8 cellular contexts compared by ENCODE assay signal in genomic region chr3:67381667-67382272, GRCh38.
A peak's percentile ranks its signal among the peaks of the same experiment; 100 is the strongest.
DNase-seq lines count a peak whose midpoint lies in the region; ATAC-seq and TF ChIP-seq lines count a peak whose summit lies in the region.

No MANE protein-coding gene starts in this region.

- intact Hi-C loops in upper lobe of right lung (cut with DNase I), result no loop called here

- H3F3A ChIP-seq in SU-DHL-6 (ENCODE audit: insufficient read depth), result no peaks in the 10 kb centered on the region

- no peaks in the 10 kb centered on the region for H4K20me1 ChIP-seq in SU-DHL-6 (ENCODE audit: low read depth, low read length)
- no peaks in the 10 kb centered on the region for H4K20me1 ChIP-seq in hepatocyte (ENCODE audit: insufficient read depth, poor library complexity, severe bottlenecking)

- peak; percentile 54; the same call in 1 of the 2 replicates for TF ChIP-seq CTCF in GM12875 (IDR thresholded peaks at IDR 0.05; ENCODE audit: borderline replicate concordance, insufficient read depth, low read depth, low read length)
- TF ChIP-seq CTCF in SU-DHL-6 (IDR thresholded peaks at IDR 0.05; ENCODE audit: insufficient read depth, low read length, poor library complexity, severe bottlenecking), result peak; percentile 72
- peak; percentile 88 for TF ChIP-seq CTCF in hepatocyte (IDR thresholded peaks at IDR 0.05; ENCODE audit: poor library complexity)
- peak; percentile 71 for TF ChIP-seq CTCF in upper lobe of right lung (IDR thresholded peaks at IDR 0.05)

- H3K79me2 ChIP-seq in SU-DHL-6 (ENCODE audit: insufficient read depth, low read length), result no peaks in the 10 kb centered on the region
- no peaks in the 10 kb centered on the region for H3K79me2 ChIP-seq in hepatocyte

- H3K9me2 ChIP-seq in SU-DHL-6 (replicated peaks; ENCODE audit: insufficient read depth, low read length) (no peaks in the 10 kb centered on the region), hepatocyte (replicated peaks; ENCODE audit: insufficient read depth) (no peaks in the 10 kb centered on the region)

- H3K27ac ChIP-seq in SU-DHL-6 (ENCODE audit: low read depth, low read length), result no peak overlapping the region
- H3K27ac ChIP-seq in hepatocyte, result no peak overlapping the region
- H3K27ac ChIP-seq in upper lobe of right lung, result no peak overlapping the region

- H3K9me3 ChIP-seq in SU-DHL-6 (ENCODE audit: insufficient read depth, low read length) (no peaks in the 10 kb centered on the region), hepatocyte (ENCODE audit: low read depth) (no peaks in the 10 kb centered on the region), upper lobe of right lung (no peaks in the 10 kb centered on the region)

- H2AFZ ChIP-seq in SU-DHL-6 (ENCODE audit: low read depth, low read length, severe bottlenecking) (no peak overlapping the region), hepatocyte (no peak overlapping the region)

- H3K4me2 ChIP-seq in SU-DHL-6 (ENCODE audit: low read depth, low read length, poor library complexity, severe bottlenecking), result no peak overlapping the region
- no peak overlapping the region for H3K4me2 ChIP-seq in hepatocyte

- H3K4me1 ChIP-seq in hepatocyte (ENCODE audit: insufficient read depth) (peaks cover 10% of the 10 kb centered on the region), upper lobe of right lung (no peaks in the 10 kb centered on the region)

- H3K4me3 ChIP-seq in GM12875 (ENCODE audit: low read depth, low read length) (no peak overlapping the region), SU-DHL-6 (ENCODE audit: insufficient read depth, low read length, poor library complexity, severe bottlenecking) (no peak overlapping the region), hepatocyte (no peak overlapping the region), upper lobe of right lung (no peak overlapping the region)

- no peaks in the 10 kb centered on the region for H3K27me3 ChIP-seq in SU-DHL-6 (ENCODE audit: low read length)
- H3K27me3 ChIP-seq in hepatocyte, result no peaks in the 10 kb centered on the region
- no peaks in the 10 kb centered on the region for H3K27me3 ChIP-seq in upper lobe of right lung

- DNase-seq in Ammon's horn (ENCODE audit: low spot score) (peak; percentile 14), hepatocyte (ENCODE audit: low spot score) (peak; percentile 37), upper lobe of right lung (no peak), amniotic stem cell (lab: John Stamatoyannopoulos, UW) (no peak), GF-D8 (lab: John Stamatoyannopoulos, UW) (no peak)
- DNase-seq in activated effector memory CD4-positive, alpha-beta T cell treated with Interleukin-2 at 50 U/mL for 16 hours, result no peak

- H3K9ac ChIP-seq in SU-DHL-6 (ENCODE audit: low read length), result no peak overlapping the region

- 62% methylated on average over 4 of the region's 4 CpGs for WGBS in hepatocyte (ENCODE audit: low lambda C conversion rate, missing lambda C conversion rate)

- H3K36me3 ChIP-seq in SU-DHL-6 (ENCODE audit: low read length), result no peaks in the 10 kb centered on the region
- no peaks in the 10 kb centered on the region for H3K36me3 ChIP-seq in hepatocyte (replicated peaks; ENCODE audit: insufficient read depth, low read depth)
- no peaks in the 10 kb centered on the region for H3K36me3 ChIP-seq in upper lobe of right lung

- no peak for ATAC-seq in upper lobe of right lung

Comparison
In these comparisons a context has a peak if more than half of its experiments do, and no peak if none do; other contexts are left out.
1. DNase-seq: peak in Ammon's horn (single experiment) and hepatocyte (single experiment); none in upper lobe of right lung (single experiment), amniotic stem cell (single experiment), GF-D8 (single experiment) and activated effector memory CD4-positive, alpha-beta T cell treated with Interleukin-2 at 50 U/mL for 16 hours (single experiment).
2. Peak in every context shown above with its lines, with median percentiles within 50 percentile points of each other: CTCF ChIP-seq.